In genomic region chr10:62916157-62916603, GRCh38 we compare ENCODE assay signal across 2 cellular contexts.
TF ChIP-seq lines count a peak whose summit lies in the region.

No MANE protein-coding gene starts in this region.

TF ChIP-seq in HCT116, 20 proteins besides CTCF, POLR2A, EP300 and RAD21:
- TF ChIP-seq MAX (IDR thresholded peaks at IDR 0.05): no peak
- peak; percentile 28 for TF ChIP-seq FOSL1 (IDR thresholded peaks at IDR 0.05; ENCODE audit: low read depth)
- no peak for TF ChIP-seq ZNF274 (IDR thresholded peaks at IDR 0.05; ENCODE audit: low read depth, low read length)
- peak; percentile 65 for TF ChIP-seq CEBPB (IDR thresholded peaks at IDR 0.05; ENCODE audit: low read depth)
- no peak for TF ChIP-seq POLR2AphosphoS5 (IDR thresholded peaks at IDR 0.05; ENCODE audit: low read depth, low read length)
- TF ChIP-seq JUND (IDR thresholded peaks at IDR 0.05): no peak

TF ChIP-seq in K562, 482 proteins besides CTCF, POLR2A, EP300 and RAD21:
- TF ChIP-seq ARHGAP35 (IDR thresholded peaks at IDR 0.05; ENCODE audit: partially characterized antibody) (no peak), ETV5 (CRISPR knock-in tag; IDR thresholded peaks at IDR 0.05; ENCODE audit: low read depth) (no peak), ZNF408 (CRISPR knock-in tag; IDR thresholded peaks at IDR 0.05; ENCODE audit: low read depth) (no peak), BCOR (IDR thresholded peaks at IDR 0.05) (no peak), ATF3 (IDR thresholded peaks at IDR 0.05) (peak; percentile 27; the same call in 1 of the 2 replicates), ATF3 (CRISPR knock-in tag; conservative IDR thresholded peaks at IDR 0.05) (no peak), POLR2AphosphoS5 (IDR thresholded peaks at IDR 0.05; ENCODE audit: control insufficient read depth, insufficient read depth, low read depth, low read length) (no peak), SMAD2 (IDR thresholded peaks at IDR 0.05; ENCODE audit: low read depth, low read length) (no peak), CAMTA2 (CRISPR knock-in tag; conservative IDR thresholded peaks at IDR 0.05) (no peak), CEBPB (tag; IDR thresholded peaks at IDR 0.05) (peak; percentile 30; the same call in 1 of the 2 replicates), FOXJ3 (CRISPR knock-in tag; IDR thresholded peaks at IDR 0.05) (no peak), PTTG1 (tag; IDR thresholded peaks at IDR 0.05; ENCODE audit: low read depth) (no peak), POLR2AphosphoS2 (IDR thresholded peaks at IDR 0.05; ENCODE audit: low read length) (no peak), TBP (optimal IDR thresholded peaks at IDR 0.05; ENCODE audit: low read depth, low read length) (no peak), CEBPG (CRISPR knock-in tag; IDR thresholded peaks at IDR 0.05) (no peak), CEBPG (tag; conservative IDR thresholded peaks at IDR 0.05 in 1 of 2, IDR thresholded peaks at IDR 0.05 in 1 of 2) (peak; percentile 51 to 60)
